Comparison of ENCODE assay signal across 8 cellular contexts in genomic region chr16:23835390-23836077, GRCh38. TPM values are rescaled to one million over a fixed set of nuclear protein-coding genes. Genes with fewer than 3 reads are reported as not detected.
DNase-seq lines count a peak whose midpoint lies in the region; ATAC-seq and TF ChIP-seq lines count a peak whose summit lies in the region.

TSS of gene PRKCB (plus strand) at chr16:23835983.

- H3K79me2 ChIP-seq in hepatocyte: no peaks in the 10 kb centered on the region

- H3K4me3 ChIP-seq in hepatocyte (peak within 1 kb of the TSS; percentile 33), retinal pigment epithelial cell (ENCODE audit: low read length) (peak within 1 kb of the TSS; percentile 31), vagina (peak within 1 kb of the TSS; percentile 50 to 59)

- H3K27me3 ChIP-seq in hepatocyte (peaks cover 70% of the 10 kb centered on the region), vagina (no peaks in the 10 kb centered on the region)

- H3K9me3 ChIP-seq in hepatocyte (ENCODE audit: low read depth) (no peaks in the 10 kb centered on the region), vagina (no peaks in the 10 kb centered on the region)

- peak within 1 kb of the TSS; percentile 63 for H2AFZ ChIP-seq in hepatocyte

- H4K20me1 ChIP-seq in hepatocyte (ENCODE audit: insufficient read depth, poor library complexity, severe bottlenecking): no peaks in the 10 kb centered on the region

- H3K36me3 ChIP-seq in hepatocyte (replicated peaks; ENCODE audit: insufficient read depth, low read depth) (no peaks in the 10 kb centered on the region), vagina (no peaks in the 10 kb centered on the region)

- H3K27ac ChIP-seq in hepatocyte: no peak within 1 kb of the TSS
- H3K27ac ChIP-seq in vagina: peak within 1 kb of the TSS; percentile 13

- TF ChIP-seq CTCF in hepatocyte (IDR thresholded peaks at IDR 0.05; ENCODE audit: poor library complexity) (no peak), retinal pigment epithelial cell (conservative IDR thresholded peaks at IDR 0.05; ENCODE audit: low read depth, low read length) (no peak), vagina (IDR thresholded peaks at IDR 0.05) (no peak)

- no peak for TF ChIP-seq POLR2A in vagina (IDR thresholded peaks at IDR 0.05)

- peak in 12 of 14 donors; percentile 48 to 85 (median 70) for DNase-seq in C1 segment of cervical spinal cord (lab: John Stamatoyannopoulos, UW)
- peak; percentile 60 for DNase-seq in GM19240 (ENCODE audit: insufficient read length, low spot score)
- peak; percentile 86 for DNase-seq in T follicular helper cell (ENCODE audit: low read depth)
- peak; percentile 78 for DNase-seq in activated naive CD8-positive, alpha-beta T cell treated with anti-CD3 and anti-CD28 coated beads, Interleukin-2, amount 50 U/mL, for 16 hours (ENCODE audit: low read depth, low spot score)
- peak; percentile 88 for DNase-seq in hepatocyte (ENCODE audit: low spot score)
- no peak for DNase-seq in retinal pigment epithelial cell (ENCODE audit: low read depth)
- no peak for DNase-seq in vagina (ENCODE audit: extremely low spot score in 2 of 2)

- peak; percentile 48 for ATAC-seq in HG03457 (IDR thresholded peaks at IDR 0.05; ENCODE audit: unreplicated experiment)

- 2% methylated on average over 23 of the region's 63 CpGs for WGBS in hepatocyte (ENCODE audit: low lambda C conversion rate, missing lambda C conversion rate)

- intact Hi-C loops in vagina (cut with DNase I): no loop called here

- no peaks in the 10 kb centered on the region for H3K9me2 ChIP-seq in hepatocyte (replicated peaks; ENCODE audit: insufficient read depth)

- H3K4me1 ChIP-seq in hepatocyte (ENCODE audit: insufficient read depth): no peaks in the 10 kb centered on the region
- H3K4me1 ChIP-seq in vagina: peaks cover 15% of the 10 kb centered on the region

- peak within 1 kb of the TSS; percentile 94 for H3K4me2 ChIP-seq in hepatocyte

RNA-seq across cellular contexts. Expression of gene PRKCB, which starts in this region (rescaled TPM):
- 0.40 and 0.70 TPM in 2 replicates for total RNA-seq in hepatocyte
- polyA plus RNA-seq in hepatocyte: 0.74 and 0.92 TPM in 2 replicates
- total RNA-seq in vagina: 9.1 TPM

Comparison
In these comparisons a context has a peak if more than half of its experiments do, and no peak if none do; other contexts are left out.
1. Peak in DNase-seq, H3K4me3 ChIP-seq and H3K4me2 ChIP-seq in hepatocyte; RNA of the gene not detected or under 1 TPM.
2. DNase-seq: peak in C1 segment of cervical spinal cord (12 of 14), GM19240 (single experiment), T follicular helper cell (single experiment) and activated naive CD8-positive, alpha-beta T cell treated with anti-CD3 and anti-CD28 coated beads, Interleukin-2, amount 50 U/mL, for 16 hours (single experiment); none in retinal pigment epithelial cell (single experiment) and vagina (0 of 2).
3. Peak in every context shown above with its lines, with median percentiles within 50 percentile points of each other: H3K4me3 ChIP-seq.